In the genomic region with DNA sequence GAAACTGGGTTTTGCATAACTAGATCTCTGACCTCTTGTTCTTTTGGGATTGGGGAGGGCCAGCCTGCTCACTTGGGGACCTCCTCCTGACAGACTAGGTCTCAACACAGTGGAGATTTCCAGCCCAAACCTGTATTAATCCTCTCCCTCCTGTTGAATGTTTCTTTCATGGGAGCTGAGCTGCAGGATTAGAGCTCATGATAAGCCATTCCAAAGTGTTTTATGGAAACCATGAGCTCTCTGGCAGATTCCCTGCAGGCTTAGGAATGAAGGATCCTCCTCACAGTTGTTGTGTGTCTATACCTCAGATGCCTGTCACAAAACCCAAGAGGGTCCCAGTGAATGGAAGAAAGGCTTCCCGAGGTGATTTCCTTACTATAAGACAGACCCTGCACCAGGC, we compare ENCODE assay signal across 15 cellular contexts.
"Had no signal": no experiment of that assay in that cellular context is flagged by ENCODE, and none has a peak within 500 bp of the region (broad histone marks: within the 10 kb centered on the region; RNA-seq: fewer than 3 reads in every experiment).

No MANE protein-coding gene starts in this region.

- H3K27ac ChIP-seq: hepatocyte, neutrophil, ovary had no signal

- H3K4me3 Mint-ChIP-seq: naive thymus-derived CD4-positive, alpha-beta T cell; nephron progenitor cell had no signal

- DNase-seq: cortex of kidney; erythroblast; foreskin melanocyte; kidney glomerular epithelial cell; mammary epithelial cell; naive thymus-derived CD4-positive, alpha-beta T cell; nephron progenitor cell; ovary; right cardiac atrium; stimulated activated CD4-positive, alpha-beta T cell treated with anti-CD3 and anti-CD28 coated beads, Interleukin-2, amount 100 ng/mL, for 48 hours; stimulated activated naive CD4-positive, alpha-beta T cell treated with Interleukin-2 at 50 U/mL for 16 hours; trophoblast cell had no signal

- H3K4me3 ChIP-seq: hepatocyte, ovary, smooth muscle cell had no signal

- H3K9me3 ChIP-seq: neutrophil, ovary had no signal

- H3K36me3 ChIP-seq: neutrophil, ovary had no signal

- H3K27ac Mint-ChIP-seq: nephron progenitor cell had no signal

- H3K27me3 ChIP-seq: hepatocyte, neutrophil, ovary had no signal
